1 cellular context compared by ENCODE assay signal in genomic region chr2:75516378-75517122, GRCh38.
TF ChIP-seq lines count a peak whose summit lies in the region.

No MANE protein-coding gene starts in this region.

TF ChIP-seq in HepG2, 621 proteins besides CTCF, POLR2A, EP300 and RAD21 (continued from another document and continues in another):
- TF ChIP-seq ZGPAT (CRISPR knock-in tag; IDR thresholded peaks at IDR 0.05) (peak; percentile 98), ZNF652 (CRISPR knock-in tag; IDR thresholded peaks at IDR 0.05; ENCODE audit: borderline replicate concordance, low read depth) (peak; percentile 66), ZNF160 (CRISPR knock-in tag; IDR thresholded peaks at IDR 0.05) (no peak; the same call in 1 of the 2 replicates), HMGXB3 (CRISPR knock-in tag; IDR thresholded peaks at IDR 0.05; ENCODE audit: borderline replicate concordance) (peak; percentile 72; the same call in 1 of the 2 replicates), SOX5 (CRISPR knock-in tag; IDR thresholded peaks at IDR 0.05; ENCODE audit: borderline replicate concordance) (peak; percentile 97), RFXANK (CRISPR knock-in tag; IDR thresholded peaks at IDR 0.05) (peak; percentile 52; the same call in 1 of the 2 replicates), ZSCAN12 (CRISPR knock-in tag; IDR thresholded peaks at IDR 0.05) (no peak), ZNF678 (CRISPR knock-in tag; IDR thresholded peaks at IDR 0.05) (no peak), GTF3A (CRISPR knock-in tag; conservative IDR thresholded peaks at IDR 0.05) (peak; percentile 35; the same call in 1 of the 2 replicates), ZNF839 (CRISPR knock-in tag; IDR thresholded peaks at IDR 0.05; ENCODE audit: borderline replicate concordance) (no peak), NR3C1 (CRISPR knock-in tag; IDR thresholded peaks at IDR 0.05) (no peak), GFI1 (CRISPR knock-in tag; IDR thresholded peaks at IDR 0.05; ENCODE audit: borderline replicate concordance) (peak; percentile 93), CHD4 (IDR thresholded peaks at IDR 0.05; ENCODE audit: borderline replicate concordance, low read length) (no peak), ZNF746 (CRISPR knock-in tag; IDR thresholded peaks at IDR 0.05) (peak; percentile 76; the same call in 1 of the 2 replicates), GPBP1L1 (CRISPR knock-in tag; IDR thresholded peaks at IDR 0.05) (no peak), ZNF792 (CRISPR knock-in tag; IDR thresholded peaks at IDR 0.05) (peak; percentile 95), SPEN (CRISPR knock-in tag; IDR thresholded peaks at IDR 0.05; ENCODE audit: low read depth) (peak; percentile 72; the same call in 1 of the 2 replicates), GLI4 (CRISPR knock-in tag; IDR thresholded peaks at IDR 0.05; ENCODE audit: borderline replicate concordance) (no peak), SRSF9 (IDR thresholded peaks at IDR 0.05; ENCODE audit: borderline replicate concordance, insufficient read depth, low read depth, low read length, poor library complexity, severe bottlenecking) (no peak), HNF1B (CRISPR knock-in tag; IDR thresholded peaks at IDR 0.05) (peak; percentile 90), ATAD3A (CRISPR knock-in tag; IDR thresholded peaks at IDR 0.05) (no peak), HNF4A (CRISPR knock-in tag; IDR thresholded peaks at IDR 0.05) (peak; percentile 98), SOX13 (IDR thresholded peaks at IDR 0.05) (peak; percentile 88), SOX13 (CRISPR knock-in tag; conservative IDR thresholded peaks at IDR 0.05 in 1 of 2, IDR thresholded peaks at IDR 0.05 in 1 of 2) (peak in 1 of 2 experiments; percentile 98; a peak in 2 of 4 replicates), TAF15 (IDR thresholded peaks at IDR 0.05; ENCODE audit: low read depth, low read length, poor library complexity, severe bottlenecking) (no peak), ZNF557 (CRISPR knock-in tag; IDR thresholded peaks at IDR 0.05) (0 out of 2 replicates have a peak, but pooled peaks have one; percentile 79), ERF (CRISPR knock-in tag; IDR thresholded peaks at IDR 0.05) (peak; percentile 100), ZBTB3 (CRISPR knock-in tag; IDR thresholded peaks at IDR 0.05; ENCODE audit: borderline replicate concordance, low read depth) (peak; percentile 90), NFYB (CRISPR knock-in tag; IDR thresholded peaks at IDR 0.05) (no peak), ZNF329 (CRISPR knock-in tag; IDR thresholded peaks at IDR 0.05; ENCODE audit: low read depth) (0 out of 2 replicates have a peak, but pooled peaks have one; percentile 73), NBN (conservative IDR thresholded peaks at IDR 0.05) (no peak), ZNF558 (CRISPR knock-in tag; IDR thresholded peaks at IDR 0.05; ENCODE audit: borderline replicate concordance) (peak; percentile 45; the same call in 1 of the 2 replicates), YEATS2 (CRISPR knock-in tag; IDR thresholded peaks at IDR 0.05; ENCODE audit: borderline replicate concordance) (peak; percentile 81; the same call in 1 of the 2 replicates), NAIF1 (CRISPR knock-in tag; IDR thresholded peaks at IDR 0.05; ENCODE audit: borderline replicate concordance) (no peak; the same call in 1 of the 2 replicates), TSC22D2 (CRISPR knock-in tag; IDR thresholded peaks at IDR 0.05; ENCODE audit: borderline replicate concordance) (peak; percentile 55; the same call in 1 of the 2 replicates), DZIP1 (CRISPR knock-in tag; IDR thresholded peaks at IDR 0.05) (no peak), KAT8 (CRISPR knock-in tag; IDR thresholded peaks at IDR 0.05) (peak; percentile 65; the same call in 1 of the 2 replicates), ZNF331 (CRISPR knock-in tag; IDR thresholded peaks at IDR 0.05) (peak; percentile 98), ZBTB10 (CRISPR knock-in tag; IDR thresholded peaks at IDR 0.05; ENCODE audit: borderline replicate concordance) (0 out of 2 replicates have a peak, but pooled peaks have one; percentile 52), DR1 (CRISPR knock-in tag; IDR thresholded peaks at IDR 0.05) (no peak), PHF20 (CRISPR knock-in tag; IDR thresholded peaks at IDR 0.05) (no peak), ZNF256 (CRISPR knock-in tag; conservative IDR thresholded peaks at IDR 0.05) (peak; percentile 88; the same call in 1 of the 2 replicates), MAF1 (CRISPR knock-in tag; IDR thresholded peaks at IDR 0.05; ENCODE audit: borderline replicate concordance) (peak; percentile 77; the same call in 1 of the 2 replicates), IKZF5 (CRISPR knock-in tag; IDR thresholded peaks at IDR 0.05) (peak; percentile 98), AGO2 (optimal IDR thresholded peaks at IDR 0.05; ENCODE audit: low read depth, low read length) (peak; percentile 36), ZNF883 (CRISPR knock-in tag; IDR thresholded peaks at IDR 0.05; ENCODE audit: not compliant biosample characterization) (no peak), TAF1 (CRISPR knock-in tag; IDR thresholded peaks at IDR 0.05) (peak; percentile 47; the same call in 1 of the 2 replicates), GABPB1 (CRISPR knock-in tag; IDR thresholded peaks at IDR 0.05) (peak; percentile 63; the same call in 1 of the 2 replicates), ZFP91 (CRISPR knock-in tag; IDR thresholded peaks at IDR 0.05; ENCODE audit: borderline replicate concordance) (peak; percentile 42; the same call in 1 of the 2 replicates), SP1 (IDR thresholded peaks at IDR 0.05) (no peak), SP1 (CRISPR knock-in tag; IDR thresholded peaks at IDR 0.05) (peak; percentile 25; the same call in 1 of the 2 replicates), PHF21A (CRISPR knock-in tag; IDR thresholded peaks at IDR 0.05) (peak; percentile 98)
